In the genomic region with DNA sequence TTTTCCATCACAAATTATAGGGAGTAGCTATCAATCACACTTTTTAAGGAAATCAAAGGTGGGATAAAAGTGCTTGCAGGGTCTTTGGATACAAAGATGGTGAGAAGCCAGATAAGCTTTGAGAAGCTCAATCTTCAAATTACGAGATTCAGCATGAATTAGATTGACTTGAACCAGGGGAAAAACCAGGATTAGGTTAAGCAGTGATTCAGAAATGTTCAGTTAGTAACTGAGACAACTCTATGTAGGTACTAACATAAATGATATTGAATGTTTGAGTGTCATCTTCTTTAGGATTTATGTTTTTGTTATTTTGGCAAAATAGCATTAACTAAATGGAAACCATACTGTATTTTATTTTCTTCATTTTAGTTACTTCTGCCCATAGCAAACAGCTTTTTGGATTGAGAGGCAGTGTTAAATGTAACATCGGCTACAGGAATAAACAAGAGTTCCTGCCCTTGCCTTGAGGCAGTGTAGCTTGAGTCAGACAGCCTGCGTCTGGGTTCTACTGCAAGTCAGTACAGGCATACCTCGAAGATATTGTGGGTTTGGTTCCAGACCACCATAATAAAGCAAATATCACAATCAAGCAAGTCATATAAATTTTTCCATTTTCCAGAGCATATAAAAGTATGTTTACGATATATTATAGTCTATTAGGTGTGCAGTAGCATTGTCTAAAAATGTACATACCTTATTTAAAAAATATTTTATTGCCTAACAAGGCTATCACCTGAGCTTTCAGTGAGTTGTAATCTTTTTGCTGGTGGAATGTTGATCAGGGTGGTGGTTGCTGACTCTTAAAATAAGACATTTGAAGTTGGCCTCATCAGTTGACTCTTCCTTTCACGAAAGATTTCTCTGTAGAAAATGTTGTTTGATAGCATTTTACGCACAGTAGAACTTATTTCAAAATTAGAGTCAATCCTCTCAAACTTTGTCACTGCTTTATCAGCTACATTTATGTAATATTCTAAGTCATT, we compare ENCODE assay signal across 2 cellular contexts.
TF ChIP-seq lines count a peak whose summit lies in the region.

No MANE protein-coding gene starts in this region.

TF ChIP-seq in IMR-90, 13 proteins besides CTCF, POLR2A, EP300 and RAD21:
- TF ChIP-seq, protein P1, sequence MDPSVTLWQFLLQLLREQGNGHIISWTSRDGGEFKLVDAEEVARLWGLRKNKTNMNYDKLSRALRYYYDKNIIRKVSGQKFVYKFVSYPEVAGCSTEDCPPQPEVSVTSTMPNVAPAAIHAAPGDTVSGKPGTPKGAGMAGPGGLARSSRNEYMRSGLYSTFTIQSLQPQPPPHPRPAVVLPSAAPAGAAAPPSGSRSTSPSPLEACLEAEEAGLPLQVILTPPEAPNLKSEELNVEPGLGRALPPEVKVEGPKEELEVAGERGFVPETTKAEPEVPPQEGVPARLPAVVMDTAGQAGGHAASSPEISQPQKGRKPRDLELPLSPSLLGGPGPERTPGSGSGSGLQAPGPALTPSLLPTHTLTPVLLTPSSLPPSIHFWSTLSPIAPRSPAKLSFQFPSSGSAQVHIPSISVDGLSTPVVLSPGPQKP (IDR thresholded peaks at IDR 0.05; ENCODE audit: borderline replicate concordance, low read depth, low read length) = no peak
- TF ChIP-seq NFE2L2 (IDR thresholded peaks at IDR 0.05; ENCODE audit: low read depth, low read length) = no peak
- TF ChIP-seq RCOR1 (IDR thresholded peaks at IDR 0.05; ENCODE audit: insufficient replicate concordance, low read length) = no peak
- no peak for TF ChIP-seq MXI1 (IDR thresholded peaks at IDR 0.05; ENCODE audit: borderline replicate concordance, low read depth, low read length)
- no peak for TF ChIP-seq CHD1 (IDR thresholded peaks at IDR 0.05; ENCODE audit: low read depth, low read length)
- TF ChIP-seq SMC3 (IDR thresholded peaks at IDR 0.05; ENCODE audit: low read depth, low read length) = no peak
- TF ChIP-seq CEBPB (IDR thresholded peaks at IDR 0.05; ENCODE audit: low read depth, low read length) = no peak
- TF ChIP-seq BHLHE40 (IDR thresholded peaks at IDR 0.05; ENCODE audit: low read depth, low read length) = no peak
- no peak for TF ChIP-seq MAFK (IDR thresholded peaks at IDR 0.05; ENCODE audit: low read depth, low read length)
- TF ChIP-seq FOS (IDR thresholded peaks at IDR 0.05; ENCODE audit: low read depth, low read length) = no peak
- no peak for TF ChIP-seq MAZ (IDR thresholded peaks at IDR 0.05; ENCODE audit: borderline replicate concordance, low read depth, low read length)
- TF ChIP-seq, protein P2, sequence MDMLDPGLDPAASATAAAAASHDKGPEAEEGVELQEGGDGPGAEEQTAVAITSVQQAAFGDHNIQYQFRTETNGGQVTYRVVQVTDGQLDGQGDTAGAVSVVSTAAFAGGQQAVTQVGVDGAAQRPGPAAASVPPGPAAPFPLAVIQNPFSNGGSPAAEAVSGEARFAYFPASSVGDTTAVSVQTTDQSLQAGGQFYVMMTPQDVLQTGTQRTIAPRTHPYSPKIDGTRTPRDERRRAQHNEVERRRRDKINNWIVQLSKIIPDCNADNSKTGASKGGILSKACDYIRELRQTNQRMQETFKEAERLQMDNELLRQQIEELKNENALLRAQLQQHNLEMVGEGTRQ (IDR thresholded peaks at IDR 0.05; ENCODE audit: low read depth, low read length) = no peak
- TF ChIP-seq RFX5 (IDR thresholded peaks at IDR 0.05; ENCODE audit: low read depth, low read length) = no peak

TF ChIP-seq in GM12891, 5 proteins besides CTCF, POLR2A, EP300 and RAD21 (continued from another document):
- TF ChIP-seq SPI1 (IDR thresholded peaks at IDR 0.05; ENCODE audit: low read depth, low read length) = no peak
- TF ChIP-seq POU2F2 (IDR thresholded peaks at IDR 0.05; ENCODE audit: low read depth, low read length) = no peak
- TF ChIP-seq TAF1 (IDR thresholded peaks at IDR 0.05; ENCODE audit: low read depth, low read length) = no peak
